ENCODE assay signal across 22 cellular contexts in genomic region chr6:101926149-101926925, GRCh38.
A peak's percentile ranks its signal among the peaks of the same experiment; 100 is the strongest.
DNase-seq lines count a peak whose midpoint lies in the region; ATAC-seq and TF ChIP-seq lines count a peak whose summit lies in the region.
"Had no signal": no experiment of that assay in that cellular context is flagged by ENCODE, and none has a peak within 500 bp of the region (broad histone marks: within the 10 kb centered on the region; RNA-seq: fewer than 3 reads in every experiment).

No MANE protein-coding gene starts in this region.

- TF ChIP-seq CTCF in fibroblast of mammary gland (conservative IDR thresholded peaks at IDR 0.05; ENCODE audit: control insufficient read depth, insufficient read depth, low read depth, low read length) (no peak), smooth muscle cell (IDR thresholded peaks at IDR 0.05; ENCODE audit: borderline replicate concordance, insufficient read depth, poor library complexity, severe bottlenecking) (no peak), GM10248 (IDR thresholded peaks at IDR 0.05; ENCODE audit: control extremely low read depth, extremely low read depth, low read depth, missing control alignments) (no peak)

- POLR2A ChIA-PET in GM10248 (lab: Yijun Ruan, JAX) = no interaction called here

- H3K4me2 ChIP-seq in smooth muscle cell = peak overlapping the region; percentile 32

- WGBS in smooth muscle cell (ENCODE audit: low lambda C conversion rate) = 74% methylated on average over 7 of the region's 7 CpGs

- H4K20me1 ChIP-seq in smooth muscle cell (ENCODE audit: low read depth) = no peaks in the 10 kb centered on the region

- H3K4me3 ChIP-seq in fibroblast of mammary gland (ENCODE audit: control insufficient read depth, low read depth, low read length) (no peak overlapping the region), smooth muscle cell (no peak overlapping the region)
- H3K4me3 ChIP-seq: lung had no signal

- H3K9me3 ChIP-seq in smooth muscle cell (replicated peaks; ENCODE audit: low read depth) = no peaks in the 10 kb centered on the region

- H2AFZ ChIP-seq in smooth muscle cell (ENCODE audit: low read depth) = no peak overlapping the region

- ATAC-seq in GM19395 (IDR thresholded peaks at IDR 0.05; ENCODE audit: unreplicated experiment) = no peak
- ATAC-seq: T-cell had no signal

- H3K36me3 ChIP-seq in smooth muscle cell (ENCODE audit: low read depth) = no peaks in the 10 kb centered on the region

- H3K9ac ChIP-seq in smooth muscle cell (ENCODE audit: low read depth) = no peak overlapping the region

- CTCF ChIA-PET in GM10248 (lab: Yijun Ruan, JAX) = no interaction called here

- H3K27me3 ChIP-seq in smooth muscle cell (ENCODE audit: low read depth) = no peaks in the 10 kb centered on the region

- DNase-seq in NCI-H748 (lab: John Stamatoyannopoulos, UW; ENCODE audit: unreplicated experiment) = peak; percentile 18
- DNase-seq in NCI-H748 treated with DMSO at 0.1 percent for 48 hours (lab: John Stamatoyannopoulos, UW) = no peak
- DNase-seq in HuH-7.5 (ENCODE audit: low spot score) = peak; percentile 11
- peak; percentile 52 for DNase-seq in fibroblast of mammary gland (ENCODE audit: low read depth)
- no peak for DNase-seq in smooth muscle cell (lab: John Stamatoyannopoulos, UW; ENCODE audit: unreplicated experiment)
- DNase-seq in GM10248 (ENCODE audit: extremely low spot score) = no peak
- no peak for DNase-seq in T-helper 2 cell
- DNase-seq: activated CD4-positive, alpha-beta T cell treated with anti-CD3 and anti-CD28 coated beads for 4 hours; activated naive CD8-positive, alpha-beta T cell treated with anti-CD3 and anti-CD28 coated beads for 36 hours; DMS153; effector memory CD4-positive, alpha-beta T cell; GDM1; H9; immature natural killer cell; NCI-H1092; NCI-H2107; NCI-H524; retina; SHP77; T-cell had no signal

- H3F3A ChIP-seq in smooth muscle cell (ENCODE audit: low read depth) = no peaks in the 10 kb centered on the region

- H3K27ac ChIP-seq in smooth muscle cell (ENCODE audit: low read depth) = no peak overlapping the region

- H3K79me2 ChIP-seq in smooth muscle cell (ENCODE audit: low read depth) = no peaks in the 10 kb centered on the region

- H3K4me1 ChIP-seq in smooth muscle cell (ENCODE audit: low read depth) = no peaks in the 10 kb centered on the region

Comparison
In these comparisons a context has a peak if more than half of its experiments do, and no peak if none do; other contexts are left out.
1. DNase-seq: peak in NCI-H748 (single experiment), HuH-7.5 (single experiment) and fibroblast of mammary gland (single experiment); none in NCI-H748 treated with DMSO at 0.1 percent for 48 hours (single experiment), smooth muscle cell (single experiment), GM10248 (single experiment) and T-helper 2 cell (0 of 5).